In genomic region chr20:60627751-60628565, GRCh38 we compare ENCODE assay signal across 27 cellular contexts.
A peak's percentile ranks its signal among the peaks of the same experiment; 100 is the strongest.
DNase-seq lines count a peak whose midpoint lies in the region; ATAC-seq, FAIRE-seq and TF ChIP-seq lines count a peak whose summit lies in the region.
"Had no signal": no experiment of that assay in that cellular context is flagged by ENCODE, and none has a peak within 500 bp of the region (broad histone marks: within the 10 kb centered on the region; RNA-seq: fewer than 3 reads in every experiment).

No MANE protein-coding gene starts in this region.

- peaks cover 65% of the 10 kb centered on the region for H3K9me3 ChIP-seq in HepG2 (ENCODE audit: low read length)
- H3K9me3 ChIP-seq in right lobe of liver, result no peaks in the 10 kb centered on the region
- no peaks in the 10 kb centered on the region for H3K9me3 ChIP-seq in WERI-Rb-1 (ENCODE audit: severe bottlenecking)
- H3K9me3 ChIP-seq: prostate gland, thoracic aorta, vagina had no signal

- H3K9me3 Mint-ChIP-seq in MCF 10A (ENCODE audit: unreplicated experiment), result no peaks in the 10 kb centered on the region
- H3K9me3 Mint-ChIP-seq: activated CD4-positive, alpha-beta memory T cell treated with anti-CD3 and anti-CD28 coated beads for 36 hours; activated naive CD4-positive, alpha-beta T cell treated with anti-CD3 and anti-CD28 coated beads, Interleukin-2, amount 10 ng/mL, durations not matched to agents 7 days and 5 days; stimulated activated naive CD8-positive, alpha-beta T cell treated with anti-CD3 and anti-CD28 coated beads, Interleukin-15, Interleukin-2, amounts not matched to agents 100 ng/mL and 50 ng/mL, for 24 hours had no signal

- H2AFZ ChIP-seq in HepG2 (ENCODE audit: low read length), result no peak overlapping the region

- no peak overlapping the region for H3K18ac ChIP-seq in mesendoderm (ENCODE audit: low read length)

- H3K4me3 ChIP-seq in HepG2 (replicated peaks in 1 of 3; ENCODE audit: insufficient read depth in 1 of 3, low read depth in 2 of 3, low read length in 3 of 3) (no peak overlapping the region), right lobe of liver (no peak overlapping the region), WERI-Rb-1 (ENCODE audit: low read depth, low read length) (no peak overlapping the region), mesendoderm (ENCODE audit: low read length) (no peak overlapping the region)
- H3K4me3 ChIP-seq: prostate gland, thoracic aorta, vagina had no signal

- H2BK15ac ChIP-seq in mesendoderm (replicated peaks; ENCODE audit: low read depth), result no peak overlapping the region

- TF ChIP-seq EP300 in HepG2 (IDR thresholded peaks at IDR 0.05; ENCODE audit: low read depth in 2 of 2, low read length in 2 of 2) (no peak), HepG2 (CRISPR knock-in tag; IDR thresholded peaks at IDR 0.05; ENCODE audit: borderline replicate concordance) (no peak)

- H3K27ac Mint-ChIP-seq in MCF 10A (ENCODE audit: low read depth, unreplicated experiment), result no peak overlapping the region
- H3K27ac Mint-ChIP-seq: activated CD4-positive, alpha-beta memory T cell treated with anti-CD3 and anti-CD28 coated beads for 36 hours; activated naive CD4-positive, alpha-beta T cell treated with anti-CD3 and anti-CD28 coated beads, Interleukin-2, amount 10 ng/mL, durations not matched to agents 7 days and 5 days; CD4-positive, alpha-beta memory T cell; stimulated activated naive CD8-positive, alpha-beta T cell treated with anti-CD3 and anti-CD28 coated beads, Interleukin-15, Interleukin-2, amounts not matched to agents 100 ng/mL and 50 ng/mL, for 24 hours had no signal

- BruUV-seq in HepG2 (replicated peaks; lab: Mats Ljungman, UMichigan) (no TSS peak), MCF 10A (replicated peaks; lab: Mats Ljungman, UMichigan) (no TSS peak)

- no peak for TF ChIP-seq POLR2A in HepG2 (IDR thresholded peaks at IDR 0.05; ENCODE audit: insufficient read depth in 1 of 2, low read depth in 2 of 2, low read length in 2 of 2)
- no peak for TF ChIP-seq POLR2A in right lobe of liver (IDR thresholded peaks at IDR 0.05)

- H3K36me3 ChIP-seq in HepG2 (replicated peaks in 1 of 2; ENCODE audit: control insufficient read depth in 1 of 2, insufficient read depth in 2 of 2, low read length in 2 of 2), result no peaks in the 10 kb centered on the region
- no peaks in the 10 kb centered on the region for H3K36me3 ChIP-seq in right lobe of liver
- no peaks in the 10 kb centered on the region for H3K36me3 ChIP-seq in WERI-Rb-1
- no peaks in the 10 kb centered on the region for H3K36me3 ChIP-seq in mesendoderm (ENCODE audit: control insufficient read depth, insufficient read depth, low read length)
- H3K36me3 ChIP-seq: brain microvascular endothelial cell, prostate gland, thoracic aorta, vagina had no signal

- no peak overlapping the region for H3K56ac ChIP-seq in mesendoderm (ENCODE audit: low read length)

- FAIRE-seq in HepG2 (lab: Jason Lieb, UNC), result peak; percentile 12

- ATAC-seq in HepG2 (no peak; the same call in 2 of the 3 replicates), right lobe of liver (no peak), Right ventricle myocardium inferior (no peak)
- ATAC-seq: Panc1 had no signal

- no peak for TF ChIP-seq CTCF in HepG2 (CRISPR knock-in tag; IDR thresholded peaks at IDR 0.05)
- no peak for TF ChIP-seq CTCF in right lobe of liver (IDR thresholded peaks at IDR 0.05)
- peak; percentile 23; the same call in 1 of the 2 replicates for TF ChIP-seq CTCF in WERI-Rb-1 (IDR thresholded peaks at IDR 0.05; ENCODE audit: low read depth, low read length)
- TF ChIP-seq CTCF in MCF 10A (IDR thresholded peaks at IDR 0.05; ENCODE audit: unreplicated experiment), result no peak

- peaks cover 61% of the 10 kb centered on the region for H3K27me3 Mint-ChIP-seq in MCF 10A (ENCODE audit: insufficient read depth, unreplicated experiment)
- H3K27me3 Mint-ChIP-seq: activated CD4-positive, alpha-beta memory T cell treated with anti-CD3 and anti-CD28 coated beads for 36 hours; activated naive CD4-positive, alpha-beta T cell treated with anti-CD3 and anti-CD28 coated beads, Interleukin-2, amount 10 ng/mL, durations not matched to agents 7 days and 5 days; stimulated activated naive CD8-positive, alpha-beta T cell treated with anti-CD3 and anti-CD28 coated beads, Interleukin-15, Interleukin-2, amounts not matched to agents 100 ng/mL and 50 ng/mL, for 24 hours had no signal

- WGBS in HepG2 (ENCODE audit: low lambda C conversion rate), result 7% methylated on average over 3 of the region's 3 CpGs
- WGBS in right lobe of liver (ENCODE audit: insufficient coverage, low coverage, low lambda C conversion rate, missing lambda C conversion rate), result 60% methylated on average over 3 of the region's 3 CpGs
- no CpG with 5 or more reads among the region's 3 CpGs for WGBS in mesendoderm (ENCODE audit: extremely low coverage, insufficient coverage, low lambda C conversion rate)

- H2BK5ac ChIP-seq in mesendoderm (ENCODE audit: low read length), result no peak overlapping the region

- no peak overlapping the region for H3K23ac ChIP-seq in mesendoderm (ENCODE audit: low read length)

- CTCF ChIA-PET in HepG2 (lab: Yijun Ruan, JAX; ENCODE audit: low intra/inter-chr PET ratio, low total read pairs) (no interaction called here), MCF 10A (lab: Yijun Ruan, JAX) (interaction anchor here (0.6 kb wide), 1 partner anchor 16 kb away, joined by 4 read pairs; no protein-coding TSS in a partner anchor)

- POLR2A ChIA-PET in HepG2 (lab: Yijun Ruan, JAX) (no interaction called here), MCF 10A (lab: Yijun Ruan, JAX) (no interaction called here)

- in situ Hi-C loops in HepG2 (cut with HindIII; ENCODE audit: extremely low pct_ligation_motif_present, low pct_unique_long_range_greater_than_20kb), result no loop called here

- H3K4ac ChIP-seq in mesendoderm (ENCODE audit: low read depth, low read length), result no peak overlapping the region

- no peaks in the 10 kb centered on the region for H3K79me2 ChIP-seq in HepG2 (ENCODE audit: insufficient read depth, low read length)
- no peaks in the 10 kb centered on the region for H3K79me2 ChIP-seq in mesendoderm (ENCODE audit: control insufficient read depth, insufficient read depth, low read length)

- no peak overlapping the region for H2BK120ac ChIP-seq in mesendoderm (ENCODE audit: low read depth, low read length)

- intact Hi-C loops in HepG2 (cut with micrococcal nuclease; ENCODE audit: unreplicated experiment), result no loop called here
- intact Hi-C loops in right lobe of liver (cut with DNase I), result no loop called here
- intact Hi-C loops in Right ventricle myocardium inferior (cut with DNase I), result no loop called here
- intact Hi-C loops in MCF 10A (cut with micrococcal nuclease), result no loop called here

- H4K20me1 ChIP-seq in HepG2 (ENCODE audit: insufficient read depth, low read length), result no peaks in the 10 kb centered on the region

- no peaks in the 10 kb centered on the region for H3K79me1 ChIP-seq in mesendoderm (ENCODE audit: low read length)

- H4K5ac ChIP-seq in mesendoderm (ENCODE audit: low read length), result no peak overlapping the region

- no peak for TF ChIP-seq RAD21 in HepG2 (CRISPR knock-in tag; IDR thresholded peaks at IDR 0.05)

- H3K27ac ChIP-seq in HepG2 (ENCODE audit: extremely low read length, insufficient read depth, low read length) (no peak overlapping the region), right lobe of liver (no peak overlapping the region), WERI-Rb-1 (no peak overlapping the region), mesendoderm (ENCODE audit: low read depth, low read length) (no peak overlapping the region)
- H3K27ac ChIP-seq: brain microvascular endothelial cell, epithelial cell of prostate, prostate gland, thoracic aorta, vagina had no signal

- H3K36me3 Mint-ChIP-seq in MCF 10A (ENCODE audit: insufficient read depth, unreplicated experiment), result no peaks in the 10 kb centered on the region
- H3K36me3 Mint-ChIP-seq: activated CD4-positive, alpha-beta memory T cell treated with anti-CD3 and anti-CD28 coated beads for 36 hours; activated naive CD4-positive, alpha-beta T cell treated with anti-CD3 and anti-CD28 coated beads, Interleukin-2, amount 10 ng/mL, durations not matched to agents 7 days and 5 days; CD4-positive, alpha-beta memory T cell had no signal

- H3K4me3 Mint-ChIP-seq in MCF 10A (ENCODE audit: unreplicated experiment), result no peak overlapping the region
- H3K4me3 Mint-ChIP-seq: activated CD4-positive, alpha-beta memory T cell treated with anti-CD3 and anti-CD28 coated beads for 36 hours; activated naive CD4-positive, alpha-beta T cell treated with anti-CD3 and anti-CD28 coated beads, Interleukin-2, amount 10 ng/mL, durations not matched to agents 7 days and 5 days; CD4-positive, alpha-beta memory T cell; stimulated activated naive CD8-positive, alpha-beta T cell treated with anti-CD3 and anti-CD28 coated beads, Interleukin-15, Interleukin-2, amounts not matched to agents 100 ng/mL and 50 ng/mL, for 24 hours had no signal

- DNase-seq in HepG2 (ENCODE audit: low spot score) (no peak), right lobe of liver (no peak), WERI-Rb-1 (no peak), mesendoderm (peak; percentile 35), dedifferentiated amniotic fluid mesenchymal stem cell (ENCODE audit: extremely low spot score) (no peak), Right ventricle myocardium inferior (ENCODE audit: missing footprints) (no peak), MCF 10A (ENCODE audit: unreplicated experiment) (no peak)
- DNase-seq in activated CD4-positive, alpha-beta T cell treated with anti-CD3 and anti-CD28 coated beads for 48 hours, result no peak
- DNase-seq: activated CD4-positive, alpha-beta memory T cell treated with anti-CD3 and anti-CD28 coated beads for 36 hours; activated CD4-positive, CD25-positive, alpha-beta regulatory T cell; activated CD8-positive, alpha-beta memory T cell treated with anti-CD3 and anti-CD28 coated beads, Interleukin-2, amount 50 U/mL, for 4 hours; activated naive CD4-positive, alpha-beta T cell treated with anti-CD3 and anti-CD28 coated beads, Interleukin-2, amount 10 ng/mL, durations not matched to agents 7 days and 5 days; amniotic stem cell; brain microvascular endothelial cell; CD4-positive, alpha-beta memory T cell; GDM1; Karpas-422; NCI-H1048; NCI-H1694; NCI-H510A; NK-92 treated with Interleukin-12 subunit alpha and Interleukin-12 subunit beta, amount 100 ng/mL, for 24 hours had no signal

- H3K27me3 ChIP-seq in HepG2 (ENCODE audit: control insufficient read depth in 1 of 2, insufficient read depth in 2 of 2, low read length in 2 of 2) (no peaks in the 10 kb centered on the region), right lobe of liver (no peaks in the 10 kb centered on the region), WERI-Rb-1 (ENCODE audit: insufficient read depth, low read depth, severe bottlenecking) (no peaks in the 10 kb centered on the region), mesendoderm (ENCODE audit: insufficient read depth, low read length, poor library complexity) (no peaks in the 10 kb centered on the region)
- H3K27me3 ChIP-seq: brain microvascular endothelial cell, vagina had no signal

- no peak overlapping the region for H4K8ac ChIP-seq in mesendoderm (ENCODE audit: low read depth, low read length)

- H2AK5ac ChIP-seq in mesendoderm (ENCODE audit: low read length), result no peak overlapping the region

- H3K9ac ChIP-seq in HepG2 (ENCODE audit: insufficient read depth, low read depth, low read length) (no peak overlapping the region), mesendoderm (ENCODE audit: low read length) (no peak overlapping the region)

- H3K4me1 ChIP-seq in HepG2 (ENCODE audit: insufficient read depth, low read length), result no peaks in the 10 kb centered on the region
- H3K4me1 ChIP-seq in right lobe of liver, result no peaks in the 10 kb centered on the region
- H3K4me1 ChIP-seq in mesendoderm (ENCODE audit: control insufficient read depth, low read depth, low read length), result no peaks in the 10 kb centered on the region
- H3K4me1 ChIP-seq: prostate gland, vagina had no signal

- no peaks in the 10 kb centered on the region for H3K4me1 Mint-ChIP-seq in MCF 10A (ENCODE audit: insufficient read depth, unreplicated experiment)
- H3K4me1 Mint-ChIP-seq: activated naive CD4-positive, alpha-beta T cell treated with anti-CD3 and anti-CD28 coated beads, Interleukin-2, amount 10 ng/mL, durations not matched to agents 7 days and 5 days; CD4-positive, alpha-beta memory T cell had no signal

- no peak overlapping the region for H3K4me2 ChIP-seq in HepG2 (ENCODE audit: low read depth, low read length)
- no peak overlapping the region for H3K4me2 ChIP-seq in mesendoderm (ENCODE audit: low read length)
